8 cellular contexts compared by ENCODE assay signal in the genomic region with DNA sequence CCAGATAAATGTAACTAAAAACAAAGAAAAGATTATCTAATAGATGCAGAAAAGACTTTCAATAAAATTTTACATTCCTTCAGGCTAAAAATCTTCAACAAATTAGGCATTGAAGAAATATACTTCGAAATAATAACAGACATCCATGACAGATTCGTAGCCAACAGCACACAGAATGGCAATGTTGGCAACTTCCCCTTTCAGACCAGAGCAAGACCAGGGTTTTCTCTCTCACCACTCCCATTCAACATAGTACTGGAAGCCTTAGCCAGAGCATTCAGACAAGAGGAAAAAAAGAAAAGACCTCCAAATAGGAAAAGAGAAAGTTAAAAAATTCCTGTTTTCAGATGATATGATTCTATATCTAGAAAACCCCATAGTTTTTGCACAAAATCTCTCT.
"Had no signal": no experiment of that assay in that cellular context is flagged by ENCODE, and none has a peak within 500 bp of the region (broad histone marks: within the 10 kb centered on the region; RNA-seq: fewer than 3 reads in every experiment).

No MANE protein-coding gene starts in this region.

- H2AFZ ChIP-seq: GM23338 had no signal

- ATAC-seq: GM23338, HCT116, HepG2 had no signal

- H3K9me3 Mint-ChIP-seq: H9, HFFc6, IgD-negative memory B cell had no signal

- H3K27me3 Mint-ChIP-seq: IgD-negative memory B cell had no signal

- H3K4me3 Mint-ChIP-seq: GM23338, H9, HFFc6, IgD-negative memory B cell had no signal

- H3K4me3 ChIP-seq: GM23338 had no signal

- H3K4me2 ChIP-seq: GM23338 had no signal

- H3K27ac ChIP-seq: HL-60 had no signal

- DNase-seq: H9, HFFc6, KG1 had no signal

- H3K27ac Mint-ChIP-seq: GM23338, H9, HFFc6, IgD-negative memory B cell had no signal

- H3K4me1 Mint-ChIP-seq: GM23338, H9, IgD-negative memory B cell had no signal

- H3K36me3 Mint-ChIP-seq: IgD-negative memory B cell had no signal
